In genomic region chr14:90536092-90536491, GRCh38 we compare ENCODE assay signal across 14 cellular contexts.
A peak's percentile ranks its signal among the peaks of the same experiment; 100 is the strongest.
DNase-seq lines count a peak whose midpoint lies in the region; ATAC-seq and TF ChIP-seq lines count a peak whose summit lies in the region.
"Had no signal": no experiment of that assay in that cellular context is flagged by ENCODE, and none has a peak within 500 bp of the region (broad histone marks: within the 10 kb centered on the region; RNA-seq: fewer than 3 reads in every experiment).

No MANE protein-coding gene starts in this region.

- H3K4me3 ChIP-seq in thyroid gland (replicated peaks in 1 of 3) = no peak overlapping the region
- H3K4me3 ChIP-seq: A549, transverse colon had no signal

- H3K4me3 Mint-ChIP-seq in activated naive CD8-positive, alpha-beta T cell treated with anti-CD3 and anti-CD28 coated beads for 36 hours = no peak overlapping the region
- H3K4me3 Mint-ChIP-seq in activated naive CD8-positive, alpha-beta T cell treated with anti-CD3 and anti-CD28 coated beads, Interleukin-2, amount 50 U/mL, for 24 hours = no peak overlapping the region
- H3K4me3 Mint-ChIP-seq in stimulated activated naive CD8-positive, alpha-beta T cell treated with anti-CD3 and anti-CD28 coated beads, Interleukin-15, amount 100 ng/mL, for 72 hours = no peak overlapping the region
- H3K4me3 Mint-ChIP-seq: activated naive CD4-positive, alpha-beta T cell treated with anti-CD3 and anti-CD28 coated beads for 36 hours had no signal

- ATAC-seq in activated naive CD8-positive, alpha-beta T cell treated with anti-CD3 and anti-CD28 coated beads, Interleukin-2, amount 50 U/mL, for 24 hours = no peak
- no peak for ATAC-seq in stimulated activated naive CD8-positive, alpha-beta T cell treated with anti-CD3 and anti-CD28 coated beads, Interleukin-15, amount 100 ng/mL, for 72 hours
- ATAC-seq: A549, Panc1 had no signal

- H3K27me3 ChIP-seq in thyroid gland = no peaks in the 10 kb centered on the region
- H3K27me3 ChIP-seq: transverse colon had no signal

- H3K4me1 Mint-ChIP-seq in activated naive CD8-positive, alpha-beta T cell treated with anti-CD3 and anti-CD28 coated beads for 36 hours = peaks cover 2% of the 10 kb centered on the region
- H3K4me1 Mint-ChIP-seq in activated naive CD8-positive, alpha-beta T cell treated with anti-CD3 and anti-CD28 coated beads, Interleukin-2, amount 50 U/mL, for 24 hours = peaks cover 2% of the 10 kb centered on the region
- peaks cover 11% of the 10 kb centered on the region for H3K4me1 Mint-ChIP-seq in stimulated activated naive CD8-positive, alpha-beta T cell treated with anti-CD3 and anti-CD28 coated beads, Interleukin-15, amount 100 ng/mL, for 72 hours

- peaks cover 5 to 23% of the 10 kb centered on the region in 2 donors for H3K4me1 ChIP-seq in thyroid gland
- H3K4me1 ChIP-seq: A549 had no signal

- no peaks in the 10 kb centered on the region for H3K27me3 Mint-ChIP-seq in activated naive CD8-positive, alpha-beta T cell treated with anti-CD3 and anti-CD28 coated beads for 36 hours
- no peaks in the 10 kb centered on the region for H3K27me3 Mint-ChIP-seq in activated naive CD8-positive, alpha-beta T cell treated with anti-CD3 and anti-CD28 coated beads, Interleukin-2, amount 50 U/mL, for 24 hours
- H3K27me3 Mint-ChIP-seq in stimulated activated naive CD8-positive, alpha-beta T cell treated with anti-CD3 and anti-CD28 coated beads, Interleukin-15, amount 100 ng/mL, for 72 hours = no peaks in the 10 kb centered on the region

- intact Hi-C loops in thyroid gland (cut with DNase I) = no loop called here

- no peaks in the 10 kb centered on the region for H3K36me3 Mint-ChIP-seq in activated naive CD8-positive, alpha-beta T cell treated with anti-CD3 and anti-CD28 coated beads for 36 hours
- no peaks in the 10 kb centered on the region for H3K36me3 Mint-ChIP-seq in activated naive CD8-positive, alpha-beta T cell treated with anti-CD3 and anti-CD28 coated beads, Interleukin-2, amount 50 U/mL, for 24 hours (ENCODE audit: low read depth)

- WGBS in thyroid gland, 2 donors = 53 to 62% methylated on average over 11 of the region's 11 CpGs

- no peak for TF ChIP-seq CTCF in thyroid gland (IDR thresholded peaks at IDR 0.05)

- no peak for TF ChIP-seq POLR2A in thyroid gland (IDR thresholded peaks at IDR 0.05)

- no peak for DNase-seq in activated naive CD8-positive, alpha-beta T cell treated with anti-CD3 and anti-CD28 coated beads for 36 hours
- no peak for DNase-seq in activated naive CD8-positive, alpha-beta T cell treated with anti-CD3 and anti-CD28 coated beads, Interleukin-2, amount 50 U/mL, for 24 hours
- DNase-seq in caudate nucleus (lab: John Stamatoyannopoulos, UW) = peak in 26 of 61 donors; percentile 17 to 71 (median 47)
- DNase-seq in left kidney (ENCODE audit: low read depth, low spot score) = peak; percentile 43
- DNase-seq in thyroid gland = peak; percentile 35 to 42
- no peak for DNase-seq in pons (ENCODE audit: low spot score)
- DNase-seq in ureter (ENCODE audit: low spot score) = no peak
- DNase-seq in stimulated activated naive CD8-positive, alpha-beta T cell treated with anti-CD3 and anti-CD28 coated beads, Interleukin-15, amount 100 ng/mL, for 72 hours = no peak
- DNase-seq: activated naive CD4-positive, alpha-beta T cell treated with anti-CD3 and anti-CD28 coated beads for 36 hours; NCI-H345; T-helper 9 cell; transverse colon had no signal

- no peaks in the 10 kb centered on the region for H3K36me3 ChIP-seq in thyroid gland
- H3K36me3 ChIP-seq: transverse colon had no signal

- H3K9me3 Mint-ChIP-seq in activated naive CD8-positive, alpha-beta T cell treated with anti-CD3 and anti-CD28 coated beads for 36 hours = no peaks in the 10 kb centered on the region
- no peaks in the 10 kb centered on the region for H3K9me3 Mint-ChIP-seq in activated naive CD8-positive, alpha-beta T cell treated with anti-CD3 and anti-CD28 coated beads, Interleukin-2, amount 50 U/mL, for 24 hours
- H3K9me3 Mint-ChIP-seq in stimulated activated naive CD8-positive, alpha-beta T cell treated with anti-CD3 and anti-CD28 coated beads, Interleukin-15, amount 100 ng/mL, for 72 hours = no peaks in the 10 kb centered on the region
- H3K9me3 Mint-ChIP-seq: activated naive CD4-positive, alpha-beta T cell treated with anti-CD3 and anti-CD28 coated beads for 36 hours had no signal

- no peaks in the 10 kb centered on the region for H3K9me3 ChIP-seq in thyroid gland
- H3K9me3 ChIP-seq: A549, transverse colon had no signal

- peak overlapping the region; percentile 31 for H3K27ac Mint-ChIP-seq in activated naive CD8-positive, alpha-beta T cell treated with anti-CD3 and anti-CD28 coated beads for 36 hours
- no peak overlapping the region for H3K27ac Mint-ChIP-seq in activated naive CD8-positive, alpha-beta T cell treated with anti-CD3 and anti-CD28 coated beads, Interleukin-2, amount 50 U/mL, for 24 hours
- H3K27ac Mint-ChIP-seq in stimulated activated naive CD8-positive, alpha-beta T cell treated with anti-CD3 and anti-CD28 coated beads, Interleukin-15, amount 100 ng/mL, for 72 hours = no peak overlapping the region
- H3K27ac Mint-ChIP-seq: activated naive CD4-positive, alpha-beta T cell treated with anti-CD3 and anti-CD28 coated beads for 36 hours had no signal

- H3K27ac ChIP-seq in caudate nucleus (ENCODE audit: low read depth, low read length) = peak overlapping the region; percentile 62
- no peak overlapping the region for H3K27ac ChIP-seq in thyroid gland
- H3K27ac ChIP-seq: A549, transverse colon had no signal

Comparison
In these comparisons a context has a peak if more than half of its experiments do, and no peak if none do; other contexts are left out.
1. DNase-seq: peak in left kidney (single experiment) and thyroid gland (2 of 2); none in activated naive CD8-positive, alpha-beta T cell treated with anti-CD3 and anti-CD28 coated beads for 36 hours (single experiment), activated naive CD8-positive, alpha-beta T cell treated with anti-CD3 and anti-CD28 coated beads, Interleukin-2, amount 50 U/mL, for 24 hours (single experiment), pons (single experiment), ureter (single experiment) and stimulated activated naive CD8-positive, alpha-beta T cell treated with anti-CD3 and anti-CD28 coated beads, Interleukin-15, amount 100 ng/mL, for 72 hours (0 of 2).